In genomic region chr5:6737043-6737941, GRCh38 we compare ENCODE assay signal across 1 cellular context.
A peak's percentile ranks its signal among the peaks of the same experiment; 100 is the strongest.
TF ChIP-seq lines count a peak whose summit lies in the region.

No MANE protein-coding gene starts in this region.

TF ChIP-seq in GM12878, 131 proteins besides CTCF, POLR2A, EP300 and RAD21 (continued from another document and continues in another):
- TF ChIP-seq ZBTB11 (CRISPR knock-in tag; IDR thresholded peaks at IDR 0.05) (no peak), E2F4 (IDR thresholded peaks at IDR 0.05; ENCODE audit: low read depth, low read length) (no peak), CBX5 (IDR thresholded peaks at IDR 0.05; ENCODE audit: low read depth) (peak; percentile 93), E4F1 (IDR thresholded peaks at IDR 0.05; ENCODE audit: borderline replicate concordance, partially characterized antibody) (no peak), MEF2A (IDR thresholded peaks at IDR 0.05; ENCODE audit: insufficient read depth, low read depth, low read length) (peak; percentile 96), BHLHE40 (IDR thresholded peaks at IDR 0.05; ENCODE audit: borderline replicate concordance in 1 of 2, low read depth in 2 of 2, low read length in 1 of 2) (peak; percentile 98), CHD2 (IDR thresholded peaks at IDR 0.05; ENCODE audit: borderline replicate concordance, low read depth, low read length) (peak; percentile 73; the same call in 1 of the 2 replicates), NKRF (conservative IDR thresholded peaks at IDR 0.05) (peak; percentile 68), POLR2AphosphoS2 (IDR thresholded peaks at IDR 0.05; ENCODE audit: low read depth, low read length) (no peak), CHD4 (IDR thresholded peaks at IDR 0.05) (no peak), TCF7 (IDR thresholded peaks at IDR 0.05; ENCODE audit: borderline replicate concordance) (peak; percentile 31; the same call in 1 of the 2 replicates), MTA2 (IDR thresholded peaks at IDR 0.05; ENCODE audit: low read depth) (peak; percentile 96), ZNF384 (IDR thresholded peaks at IDR 0.05; ENCODE audit: borderline replicate concordance, low read depth, low read length) (peak; percentile 65), NR2C1 (IDR thresholded peaks at IDR 0.05) (no peak), RAD51 (IDR thresholded peaks at IDR 0.05) (peak; percentile 85), ZBED1 (IDR thresholded peaks at IDR 0.05; ENCODE audit: borderline replicate concordance) (peak; percentile 80), HDAC2 (IDR thresholded peaks at IDR 0.05) (no peak), NFXL1 (IDR thresholded peaks at IDR 0.05; ENCODE audit: borderline replicate concordance) (no peak), POLR2AphosphoS5 (IDR thresholded peaks at IDR 0.05; ENCODE audit: low read length) (peak; percentile 77), USF1 (IDR thresholded peaks at IDR 0.05; ENCODE audit: borderline replicate concordance, extremely low read length, insufficient read depth, low read depth, low read length) (peak; percentile 36), JUNB (IDR thresholded peaks at IDR 0.05) (peak; percentile 94), NRF1 (conservative IDR thresholded peaks at IDR 0.05; ENCODE audit: low read depth, low read length) (no peak), CREB1 (IDR thresholded peaks at IDR 0.05; ENCODE audit: low read depth) (peak; percentile 98), CHD1 (IDR thresholded peaks at IDR 0.05; ENCODE audit: low read depth, low read length) (0 out of 2 replicates have a peak, but pooled peaks have one; percentile 44), RBBP5 (conservative IDR thresholded peaks at IDR 0.05) (no peak), RELA (IDR thresholded peaks at IDR 0.05; ENCODE audit: borderline replicate concordance, partially characterized antibody) (no peak)
- TF ChIP-seq, protein P1, sequence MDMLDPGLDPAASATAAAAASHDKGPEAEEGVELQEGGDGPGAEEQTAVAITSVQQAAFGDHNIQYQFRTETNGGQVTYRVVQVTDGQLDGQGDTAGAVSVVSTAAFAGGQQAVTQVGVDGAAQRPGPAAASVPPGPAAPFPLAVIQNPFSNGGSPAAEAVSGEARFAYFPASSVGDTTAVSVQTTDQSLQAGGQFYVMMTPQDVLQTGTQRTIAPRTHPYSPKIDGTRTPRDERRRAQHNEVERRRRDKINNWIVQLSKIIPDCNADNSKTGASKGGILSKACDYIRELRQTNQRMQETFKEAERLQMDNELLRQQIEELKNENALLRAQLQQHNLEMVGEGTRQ (IDR thresholded peaks at IDR 0.05; ENCODE audit: borderline replicate concordance, low read depth, low read length), result peak; percentile 22; the same call in 1 of the 2 replicates
- TF ChIP-seq, protein P2, sequence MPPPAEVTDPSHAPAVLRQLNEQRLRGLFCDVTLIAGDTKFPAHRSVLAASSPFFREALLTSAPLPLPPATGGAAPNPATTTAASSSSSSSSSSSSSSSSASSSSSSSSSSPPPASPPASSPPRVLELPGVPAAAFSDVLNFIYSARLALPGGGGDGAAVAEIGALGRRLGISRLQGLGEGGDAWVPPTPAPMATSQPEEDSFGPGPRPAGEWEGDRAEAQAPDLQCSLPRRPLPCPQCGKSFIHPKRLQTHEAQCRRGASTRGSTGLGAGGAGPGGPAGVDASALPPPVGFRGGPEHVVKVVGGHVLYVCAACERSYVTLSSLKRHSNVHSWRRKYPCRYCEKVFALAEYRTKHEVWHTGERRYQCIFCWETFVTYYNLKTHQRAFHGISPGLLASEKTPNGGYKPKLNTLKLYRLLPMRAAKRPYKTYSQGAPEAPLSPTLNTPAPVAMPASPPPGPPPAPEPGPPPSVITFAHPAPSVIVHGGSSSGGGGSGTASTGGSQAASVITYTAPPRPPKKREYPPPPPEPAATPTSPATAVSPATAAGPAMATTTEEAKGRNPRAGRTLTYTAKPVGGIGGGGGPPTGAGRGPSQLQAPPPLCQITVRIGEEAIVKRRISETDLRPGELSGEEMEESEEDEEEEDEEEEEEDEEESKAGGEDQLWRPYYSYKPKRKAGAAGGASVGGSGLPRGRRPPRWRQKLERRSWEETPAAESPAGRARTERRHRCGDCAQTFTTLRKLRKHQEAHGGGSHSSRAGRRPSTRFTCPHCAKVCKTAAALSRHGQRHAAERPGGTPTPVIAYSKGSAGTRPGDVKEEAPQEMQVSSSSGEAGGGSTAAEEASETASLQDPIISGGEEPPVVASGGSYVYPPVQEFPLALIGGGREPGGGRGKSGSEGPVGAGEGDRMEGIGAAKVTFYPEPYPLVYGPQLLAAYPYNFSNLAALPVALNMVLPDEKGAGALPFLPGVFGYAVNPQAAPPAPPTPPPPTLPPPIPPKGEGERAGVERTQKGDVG (CRISPR knock-in tag; IDR thresholded peaks at IDR 0.05), result no peak
- TF ChIP-seq, protein P3, sequence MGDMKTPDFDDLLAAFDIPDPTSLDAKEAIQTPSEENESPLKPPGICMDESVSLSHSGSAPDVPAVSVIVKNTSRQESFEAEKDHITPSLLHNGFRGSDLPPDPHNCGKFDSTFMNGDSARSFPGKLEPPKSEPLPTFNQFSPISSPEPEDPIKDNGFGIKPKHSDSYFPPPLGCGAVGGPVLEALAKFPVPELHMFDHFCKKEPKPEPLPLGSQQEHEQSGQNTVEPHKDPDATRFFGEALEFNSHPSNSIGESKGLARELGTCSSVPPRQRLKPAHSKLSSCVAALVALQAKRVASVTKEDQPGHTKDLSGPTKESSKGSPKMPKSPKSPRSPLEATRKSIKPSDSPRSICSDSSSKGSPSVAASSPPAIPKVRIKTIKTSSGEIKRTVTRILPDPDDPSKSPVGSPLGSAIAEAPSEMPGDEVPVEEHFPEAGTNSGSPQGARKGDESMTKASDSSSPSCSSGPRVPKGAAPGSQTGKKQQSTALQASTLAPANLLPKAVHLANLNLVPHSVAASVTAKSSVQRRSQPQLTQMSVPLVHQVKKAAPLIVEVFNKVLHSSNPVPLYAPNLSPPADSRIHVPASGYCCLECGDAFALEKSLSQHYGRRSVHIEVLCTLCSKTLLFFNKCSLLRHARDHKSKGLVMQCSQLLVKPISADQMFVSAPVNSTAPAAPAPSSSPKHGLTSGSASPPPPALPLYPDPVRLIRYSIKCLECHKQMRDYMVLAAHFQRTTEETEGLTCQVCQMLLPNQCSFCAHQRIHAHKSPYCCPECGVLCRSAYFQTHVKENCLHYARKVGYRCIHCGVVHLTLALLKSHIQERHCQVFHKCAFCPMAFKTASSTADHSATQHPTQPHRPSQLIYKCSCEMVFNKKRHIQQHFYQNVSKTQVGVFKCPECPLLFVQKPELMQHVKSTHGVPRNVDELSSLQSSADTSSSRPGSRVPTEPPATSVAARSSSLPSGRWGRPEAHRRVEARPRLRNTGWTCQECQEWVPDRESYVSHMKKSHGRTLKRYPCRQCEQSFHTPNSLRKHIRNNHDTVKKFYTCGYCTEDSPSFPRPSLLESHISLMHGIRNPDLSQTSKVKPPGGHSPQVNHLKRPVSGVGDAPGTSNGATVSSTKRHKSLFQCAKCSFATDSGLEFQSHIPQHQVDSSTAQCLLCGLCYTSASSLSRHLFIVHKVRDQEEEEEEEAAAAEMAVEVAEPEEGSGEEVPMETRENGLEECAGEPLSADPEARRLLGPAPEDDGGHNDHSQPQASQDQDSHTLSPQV (IDR thresholded peaks at IDR 0.05), result peak; percentile 78; the same call in 1 of the 2 replicates
- TF ChIP-seq, protein P4, sequence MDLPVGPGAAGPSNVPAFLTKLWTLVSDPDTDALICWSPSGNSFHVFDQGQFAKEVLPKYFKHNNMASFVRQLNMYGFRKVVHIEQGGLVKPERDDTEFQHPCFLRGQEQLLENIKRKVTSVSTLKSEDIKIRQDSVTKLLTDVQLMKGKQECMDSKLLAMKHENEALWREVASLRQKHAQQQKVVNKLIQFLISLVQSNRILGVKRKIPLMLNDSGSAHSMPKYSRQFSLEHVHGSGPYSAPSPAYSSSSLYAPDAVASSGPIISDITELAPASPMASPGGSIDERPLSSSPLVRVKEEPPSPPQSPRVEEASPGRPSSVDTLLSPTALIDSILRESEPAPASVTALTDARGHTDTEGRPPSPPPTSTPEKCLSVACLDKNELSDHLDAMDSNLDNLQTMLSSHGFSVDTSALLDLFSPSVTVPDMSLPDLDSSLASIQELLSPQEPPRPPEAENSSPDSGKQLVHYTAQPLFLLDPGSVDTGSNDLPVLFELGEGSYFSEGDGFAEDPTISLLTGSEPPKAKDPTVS (IDR thresholded peaks at IDR 0.05; ENCODE audit: low read depth, low read length), result no peak
- TF ChIP-seq, protein P5, sequence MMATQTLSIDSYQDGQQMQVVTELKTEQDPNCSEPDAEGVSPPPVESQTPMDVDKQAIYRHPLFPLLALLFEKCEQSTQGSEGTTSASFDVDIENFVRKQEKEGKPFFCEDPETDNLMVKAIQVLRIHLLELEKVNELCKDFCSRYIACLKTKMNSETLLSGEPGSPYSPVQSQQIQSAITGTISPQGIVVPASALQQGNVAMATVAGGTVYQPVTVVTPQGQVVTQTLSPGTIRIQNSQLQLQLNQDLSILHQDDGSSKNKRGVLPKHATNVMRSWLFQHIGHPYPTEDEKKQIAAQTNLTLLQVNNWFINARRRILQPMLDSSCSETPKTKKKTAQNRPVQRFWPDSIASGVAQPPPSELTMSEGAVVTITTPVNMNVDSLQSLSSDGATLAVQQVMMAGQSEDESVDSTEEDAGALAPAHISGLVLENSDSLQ (IDR thresholded peaks at IDR 0.05), result peak; percentile 66
- TF ChIP-seq, protein P6, sequence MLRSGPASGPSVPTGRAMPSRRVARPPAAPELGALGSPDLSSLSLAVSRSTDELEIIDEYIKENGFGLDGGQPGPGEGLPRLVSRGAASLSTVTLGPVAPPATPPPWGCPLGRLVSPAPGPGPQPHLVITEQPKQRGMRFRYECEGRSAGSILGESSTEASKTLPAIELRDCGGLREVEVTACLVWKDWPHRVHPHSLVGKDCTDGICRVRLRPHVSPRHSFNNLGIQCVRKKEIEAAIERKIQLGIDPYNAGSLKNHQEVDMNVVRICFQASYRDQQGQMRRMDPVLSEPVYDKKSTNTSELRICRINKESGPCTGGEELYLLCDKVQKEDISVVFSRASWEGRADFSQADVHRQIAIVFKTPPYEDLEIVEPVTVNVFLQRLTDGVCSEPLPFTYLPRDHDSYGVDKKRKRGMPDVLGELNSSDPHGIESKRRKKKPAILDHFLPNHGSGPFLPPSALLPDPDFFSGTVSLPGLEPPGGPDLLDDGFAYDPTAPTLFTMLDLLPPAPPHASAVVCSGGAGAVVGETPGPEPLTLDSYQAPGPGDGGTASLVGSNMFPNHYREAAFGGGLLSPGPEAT (IDR thresholded peaks at IDR 0.05; ENCODE audit: low read depth), result peak; percentile 67; the same call in 1 of the 2 replicates
